Comparison of ENCODE assay signal across 18 cellular contexts in the genomic region with DNA sequence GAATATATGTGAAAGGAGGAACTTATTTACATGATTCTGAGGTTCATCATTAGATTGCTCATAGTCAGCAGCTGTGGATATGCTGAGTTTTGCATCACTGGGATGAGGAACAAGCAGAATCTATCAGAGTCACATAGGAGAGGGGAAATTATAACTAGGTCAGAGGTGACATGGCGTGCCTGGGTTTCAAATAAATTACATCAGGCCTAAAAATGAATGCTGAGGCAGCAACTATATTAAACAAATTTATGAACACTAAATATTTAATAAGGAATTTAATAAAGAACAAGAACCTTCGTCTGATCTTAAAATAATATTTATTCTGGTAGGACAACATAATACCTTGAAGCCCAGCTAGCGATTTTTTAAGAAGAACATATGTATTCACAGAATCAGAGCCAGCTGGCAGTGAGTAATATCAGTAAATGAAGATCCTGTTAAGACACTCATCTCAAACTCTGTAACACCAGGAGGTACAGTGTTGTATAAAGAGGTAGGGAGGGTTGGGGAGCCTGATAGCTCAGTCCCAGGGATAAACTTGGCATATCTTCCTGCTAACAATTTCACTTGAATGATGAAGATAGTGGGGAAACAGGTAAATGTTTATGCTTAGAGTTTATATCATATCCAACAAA.
DNase-seq lines count a peak whose midpoint lies in the region; ATAC-seq, FAIRE-seq and TF ChIP-seq lines count a peak whose summit lies in the region.
"Had no signal": no experiment of that assay in that cellular context is flagged by ENCODE, and none has a peak within 500 bp of the region (broad histone marks: within the 10 kb centered on the region; RNA-seq: fewer than 3 reads in every experiment).

No MANE protein-coding gene starts in this region.

- H3K9me3 Mint-ChIP-seq in CD14-positive monocyte: peaks cover 0 to 2% (median 0%) of the 10 kb centered on the region in 7 donors
- H3K9me3 Mint-ChIP-seq: central memory CD8-positive, alpha-beta T cell; natural killer cell treated with Interleukin-12 subunit alpha and Interleukin-12 subunit beta and Interleukin-15 and Interleukin-18, amount 100 ng/mL, for 72 hours had no signal

- FAIRE-seq in D721Med (lab: Jason Lieb, UNC): no peak
- FAIRE-seq: GM12891 had no signal

- H3K27me3 ChIP-seq in left ventricle myocardium inferior (ENCODE audit: low read depth): no peaks in the 10 kb centered on the region
- H3K27me3 ChIP-seq: heart right ventricle, vagina had no signal

- peaks cover 36% of the 10 kb centered on the region for H3K4me1 Mint-ChIP-seq in CD14-positive monocyte
- H3K4me1 Mint-ChIP-seq: WTC11 had no signal

- peaks cover 0 to 2% (median 0%) of the 10 kb centered on the region in 3 donors for H3K27me3 Mint-ChIP-seq in CD14-positive monocyte (ENCODE audit: low read depth in 3 of 3)
- H3K27me3 Mint-ChIP-seq: activated naive CD8-positive, alpha-beta T cell treated with anti-CD3 and anti-CD28 coated beads, Interleukin-2, amount 10 ng/mL, durations not matched to agents 7 days and 5 days had no signal

- H3K4me1 ChIP-seq in left ventricle myocardium inferior: no peaks in the 10 kb centered on the region
- H3K4me1 ChIP-seq: vagina had no signal

- TF ChIP-seq CTCF in CD14-positive monocyte (IDR thresholded peaks at IDR 0.05) (no peak), left ventricle myocardium inferior (IDR thresholded peaks at IDR 0.05; ENCODE audit: borderline replicate concordance) (peak; percentile 2), D721Med (IDR thresholded peaks at IDR 0.05; ENCODE audit: insufficient read depth, missing control alignments) (no peak)

- peak overlapping the region; percentile 90 to 97 (median 91) for H3K27ac Mint-ChIP-seq in CD14-positive monocyte
- H3K27ac Mint-ChIP-seq: activated naive CD8-positive, alpha-beta T cell treated with anti-CD3 and anti-CD28 coated beads, Interleukin-2, amount 10 ng/mL, durations not matched to agents 7 days and 5 days; B cell; natural killer cell treated with Interleukin-12 subunit alpha and Interleukin-12 subunit beta and Interleukin-15 and Interleukin-18, amount 100 ng/mL, for 72 hours; WTC11 had no signal

- intact Hi-C loops in CD14-positive monocyte (cut with micrococcal nuclease) (loop anchor here (5.0 to 10.0 kb wide), 3 partner anchors 48 to 625 kb away; no protein-coding TSS in a partner anchor), left ventricle myocardium inferior (cut with micrococcal nuclease) (no loop called here)

- no peaks in the 10 kb centered on the region for H3K36me3 ChIP-seq in left ventricle myocardium inferior
- H3K36me3 ChIP-seq: heart right ventricle, vagina had no signal

- peak overlapping the region in 1 of 2 donors; percentile 51 for H3K4me3 Mint-ChIP-seq in CD14-positive monocyte
- H3K4me3 Mint-ChIP-seq: activated naive CD8-positive, alpha-beta T cell treated with anti-CD3 and anti-CD28 coated beads, Interleukin-2, amount 10 ng/mL, durations not matched to agents 7 days and 5 days; B cell; central memory CD8-positive, alpha-beta T cell; natural killer cell treated with Interleukin-12 subunit alpha and Interleukin-12 subunit beta and Interleukin-15 and Interleukin-18, amount 100 ng/mL, for 72 hours; WTC11 had no signal

- peaks cover 0 to 2% of the 10 kb centered on the region in 2 donors for H3K36me3 Mint-ChIP-seq in CD14-positive monocyte

- no peak overlapping the region for H3K4me3 ChIP-seq in left ventricle myocardium inferior
- H3K4me3 ChIP-seq: heart right ventricle, vagina had no signal

- peak; percentile 60 for ATAC-seq in GM19351 (IDR thresholded peaks at IDR 0.05; ENCODE audit: unreplicated experiment)

- peaks cover 5% of the 10 kb centered on the region for H3K9me3 ChIP-seq in left ventricle myocardium inferior (replicated peaks)
- H3K9me3 ChIP-seq: vagina had no signal

- no peak overlapping the region for H3K27ac ChIP-seq in left ventricle myocardium inferior (replicated peaks)
- H3K27ac ChIP-seq: vagina had no signal

- DNase-seq in CD14-positive monocyte (ENCODE audit: low spot score) (peak; percentile 72), MV-4-11 (lab: John Stamatoyannopoulos, UW) (peak; percentile 56), left ventricle myocardium inferior (no peak), middle frontal gyrus (ENCODE audit: extremely low spot score, low spot score) (no peak), D721Med (ENCODE audit: insufficient read length, low spot score) (no peak), EL (no peak)
- no peak for DNase-seq in stimulated activated CD8-positive, alpha-beta memory T cell treated with anti-CD3 and anti-CD28 coated beads, Interleukin-4, amount 100 ng/mL, for 48 hours
- DNase-seq: activated naive CD8-positive, alpha-beta T cell treated with anti-CD3 and anti-CD28 coated beads, Interleukin-2, amount 10 ng/mL, durations not matched to agents 7 days and 5 days; NCI-H2029 treated with DMSO at 0.1 percent for 48 hours; stimulated activated CD4-positive, alpha-beta T cell treated with anti-CD3 and anti-CD28 coated beads, Interleukin-2, amount 100 ng/mL, for 24 hours had no signal

Comparison
In these comparisons a context has a peak if more than half of its experiments do, and no peak if none do; other contexts are left out.
1. DNase-seq: peak in CD14-positive monocyte (single experiment) and MV-4-11 (single experiment); none in left ventricle myocardium inferior (single experiment), middle frontal gyrus (single experiment), stimulated activated CD8-positive, alpha-beta memory T cell treated with anti-CD3 and anti-CD28 coated beads, Interleukin-4, amount 100 ng/mL, for 48 hours (single experiment), D721Med (single experiment) and EL (single experiment).